Comparison of ENCODE assay signal across 1 cellular context in the genomic region with DNA sequence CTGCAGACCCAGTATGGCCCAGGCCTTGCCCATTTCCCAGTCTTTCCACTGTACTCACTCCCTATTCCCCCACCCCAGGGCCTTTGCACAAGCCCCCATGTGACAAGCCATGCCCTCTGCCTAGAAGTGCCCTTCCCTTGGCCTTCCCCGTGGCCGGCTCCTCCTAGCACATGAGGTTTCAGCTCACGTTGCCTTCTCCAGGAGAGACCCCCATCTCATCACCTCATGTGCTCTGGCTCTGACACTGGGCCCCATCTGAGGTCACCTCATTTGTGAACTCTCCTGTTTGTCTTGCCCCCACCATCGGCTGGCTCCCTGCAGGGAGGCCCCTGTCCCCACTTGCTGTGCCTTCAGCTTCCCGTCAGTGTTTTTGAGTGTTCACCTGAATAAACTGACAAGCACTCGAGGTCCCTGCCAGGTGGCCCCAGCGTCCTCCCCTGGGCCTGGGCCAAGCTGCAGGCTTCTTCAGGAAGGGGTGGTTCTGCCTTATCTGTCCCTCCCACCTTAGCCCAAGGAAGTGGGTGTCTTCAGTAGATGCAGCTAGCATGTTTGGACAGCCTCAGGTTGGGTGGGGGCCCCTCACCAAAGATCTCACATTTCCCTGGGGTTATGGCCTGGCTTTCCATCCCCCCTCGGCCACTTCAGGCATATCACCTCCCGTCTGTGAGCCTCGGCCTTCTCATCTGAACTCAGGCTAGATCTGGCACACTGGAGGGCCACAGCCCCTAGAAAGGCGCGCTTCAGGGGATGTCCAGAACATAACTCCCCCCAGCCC.
TF ChIP-seq lines count a peak whose summit lies in the region.

No MANE protein-coding gene starts in this region.

TF ChIP-seq in SK-N-SH treated with all-trans-retinoic acid at 6 μM for 48 hours, 23 proteins besides CTCF, POLR2A, EP300 and RAD21 (continued from another document):
- no peak for TF ChIP-seq POU6F1 (CRISPR knock-in tag; IDR thresholded peaks at IDR 0.05; ENCODE audit: borderline replicate concordance, low read depth)
